ENCODE assay signal across 9 cellular contexts in genomic region chr12:98894412-98895085, GRCh38.
DNase-seq lines count a peak whose midpoint lies in the region; ATAC-seq and TF ChIP-seq lines count a peak whose summit lies in the region.
"Had no signal": no experiment of that assay in that cellular context is flagged by ENCODE, and none has a peak within 500 bp of the region (broad histone marks: within the 10 kb centered on the region; RNA-seq: fewer than 3 reads in every experiment).

No MANE protein-coding gene starts in this region.

- ATAC-seq in SK-N-SH treated with all-trans-retinoic acid at 6 μM for 48 hours (peak; percentile 53; the same call in 2 of the 3 replicates), HG03432 (IDR thresholded peaks at IDR 0.05; ENCODE audit: unreplicated experiment) (no peak), GM21515 (IDR thresholded peaks at IDR 0.05; ENCODE audit: unreplicated experiment) (no peak)

- H3K4me3 ChIP-seq in iPS-20b (ENCODE audit: low read length) (peak overlapping the region; percentile 58; the same call in 1 of the 2 replicates), PC-9 (no peak overlapping the region)

- peak; percentile 64 for DNase-seq in NCI-H345 (lab: John Stamatoyannopoulos, UW)
- no peak for DNase-seq in NCI-H345 treated with DMSO at 0.1 percent for 48 hours (lab: John Stamatoyannopoulos, UW; ENCODE audit: unreplicated experiment)
- peak; percentile 70 for DNase-seq in superior temporal gyrus (ENCODE audit: extremely low spot score)
- no peak for DNase-seq in PC-9
- DNase-seq: activated naive CD4-positive, alpha-beta T cell treated with Interleukin-2 at 50 U/mL for 16 hours had no signal

- no peak overlapping the region for H2AFZ ChIP-seq in PC-9

- no peak overlapping the region for H3K9ac ChIP-seq in iPS-20b (ENCODE audit: low read depth, low read length)

- no peaks in the 10 kb centered on the region for H4K20me1 ChIP-seq in PC-9 (ENCODE audit: insufficient read depth)

- no peak for TF ChIP-seq CTCF in PC-9 (conservative IDR thresholded peaks at IDR 0.05)

- no peak overlapping the region for H3K4me2 ChIP-seq in PC-9

- no peaks in the 10 kb centered on the region for H3K9me2 ChIP-seq in PC-9 (ENCODE audit: insufficient read depth)

- H3K36me3 ChIP-seq in iPS-20b (ENCODE audit: insufficient read depth, low read depth, low read length) = no peaks in the 10 kb centered on the region
- no peaks in the 10 kb centered on the region for H3K36me3 ChIP-seq in PC-9 (ENCODE audit: low read depth)

- BruUV-seq in PC-9 (replicated peaks; lab: Mats Ljungman, UMichigan) = no TSS peak

- no peaks in the 10 kb centered on the region for H3F3A ChIP-seq in PC-9 (ENCODE audit: insufficient read depth, low read depth)

- POLR2A ChIA-PET in PC-9 (lab: Charles Lee; ENCODE audit: unreplicated experiment) = no interaction called here

- no peaks in the 10 kb centered on the region for H3K79me2 ChIP-seq in PC-9 (ENCODE audit: low read depth)

- H3K9me3 ChIP-seq in iPS-20b (ENCODE audit: insufficient read depth, low read depth, low read length) (no peaks in the 10 kb centered on the region), PC-9 (ENCODE audit: insufficient read depth, low read depth) (no peaks in the 10 kb centered on the region)

- intact Hi-C loops in PC-9 (cut with micrococcal nuclease; ENCODE audit: unreplicated experiment) = no loop called here

- H3K27ac ChIP-seq in iPS-20b (ENCODE audit: low read length) (no peak overlapping the region), PC-9 (no peak overlapping the region)

- CTCF ChIA-PET in PC-9 (lab: Charles Lee) = no interaction called here

- H3K4me1 ChIP-seq in iPS-20b (ENCODE audit: insufficient read depth, low read length) (peaks cover 8% of the 10 kb centered on the region; the same call in 1 of the 2 replicates), PC-9 (replicated peaks; ENCODE audit: insufficient read depth) (no peaks in the 10 kb centered on the region)

- H3K27me3 ChIP-seq in iPS-20b (ENCODE audit: insufficient read depth, low read length) (peaks cover 97% of the 10 kb centered on the region), PC-9 (ENCODE audit: insufficient read depth, low read depth) (no peaks in the 10 kb centered on the region)

TF ChIP-seq in SK-N-SH treated with all-trans-retinoic acid at 6 μM for 48 hours, 23 proteins besides CTCF, POLR2A, EP300 and RAD21:
- TF ChIP-seq TSHZ2 (CRISPR knock-in tag; IDR thresholded peaks at IDR 0.05) = no peak
- TF ChIP-seq ZC3H10 (CRISPR knock-in tag; IDR thresholded peaks at IDR 0.05) = no peak
- TF ChIP-seq ZFP3 (CRISPR knock-in tag; IDR thresholded peaks at IDR 0.05) = no peak
- TF ChIP-seq GLIS3 (CRISPR knock-in tag; IDR thresholded peaks at IDR 0.05) = no peak
- no peak for TF ChIP-seq ZNF565 (CRISPR knock-in tag; conservative IDR thresholded peaks at IDR 0.05; ENCODE audit: low read depth)
- no peak for TF ChIP-seq ESRRG (CRISPR knock-in tag; IDR thresholded peaks at IDR 0.05)
- TF ChIP-seq ZNF70 (CRISPR knock-in tag; IDR thresholded peaks at IDR 0.05) = no peak
- TF ChIP-seq PATZ1 (CRISPR knock-in tag; IDR thresholded peaks at IDR 0.05; ENCODE audit: borderline replicate concordance) = no peak
- TF ChIP-seq ZFP30 (CRISPR knock-in tag; IDR thresholded peaks at IDR 0.05) = no peak
- no peak for TF ChIP-seq TCF4 (CRISPR knock-in tag; IDR thresholded peaks at IDR 0.05; ENCODE audit: borderline replicate concordance)
TF ChIP-seq in SK-N-SH treated with all-trans-retinoic acid at 6 μM for 48 hours: peak in this region for 0.

Comparison
In these comparisons a context has a peak if more than half of its experiments do, and no peak if none do; other contexts are left out.
1. DNase-seq: peak in NCI-H345 (single experiment) and superior temporal gyrus (single experiment); none in NCI-H345 treated with DMSO at 0.1 percent for 48 hours (single experiment) and PC-9 (0 of 2).